ENCODE assay signal across 24 cellular contexts in genomic region chr3:96983731-96984130, GRCh38.
"Had no signal": no experiment of that assay in that cellular context is flagged by ENCODE, and none has a peak within 500 bp of the region (broad histone marks: within the 10 kb centered on the region; RNA-seq: fewer than 3 reads in every experiment).

No MANE protein-coding gene starts in this region.

- H3K27ac ChIP-seq: colonic mucosa, epithelial cell of prostate, esophagus muscularis mucosa, foreskin keratinocyte, gastroesophageal sphincter, heart right ventricle, left lung, lower lobe of right lung had no signal

- H3K27me3 ChIP-seq: colonic mucosa, esophagus muscularis mucosa, foreskin keratinocyte, gastroesophageal sphincter, heart right ventricle, left lung had no signal

- H3K9me3 ChIP-seq: colonic mucosa, lower lobe of right lung, mucosa of descending colon had no signal

- FAIRE-seq: endometrium, frontal cortex, islet of Langerhans, keratinocyte had no signal

- H3K4me3 ChIP-seq: colonic mucosa, esophagus muscularis mucosa, gastroesophageal sphincter, heart right ventricle, left lung, lower lobe of right lung, mucosa of descending colon had no signal

- DNase-seq: colonic mucosa; cortex of kidney; effector CD8-positive, alpha-beta T cell; effector memory CD8-positive, alpha-beta T cell; endodermal cell; foreskin keratinocyte; glutamatergic neuron; head of caudate nucleus; heart right ventricle; hippocampal formation; left cardiac atrium; left lung; left ventricle myocardium superior; lower lobe of right lung; mesenchymal stem cell; mucosa of descending colon; naive B cell had no signal

- H3K36me3 ChIP-seq: colonic mucosa, esophagus muscularis mucosa, gastroesophageal sphincter, heart right ventricle, left lung, lower lobe of right lung had no signal
